In genomic region chr9:1009101-1009707, GRCh38 we compare ENCODE assay signal across 1 cellular context.
TF ChIP-seq lines count a peak whose summit lies in the region.

No MANE protein-coding gene starts in this region.

TF ChIP-seq in SK-N-SH treated with all-trans-retinoic acid at 6 μM for 48 hours, 23 proteins besides CTCF, POLR2A, EP300 and RAD21 (continued from another document):
- no peak for TF ChIP-seq TSHZ2 (CRISPR knock-in tag; IDR thresholded peaks at IDR 0.05)
- no peak for TF ChIP-seq TOX (CRISPR knock-in tag; IDR thresholded peaks at IDR 0.05; ENCODE audit: borderline replicate concordance)
- TF ChIP-seq, protein P1, sequence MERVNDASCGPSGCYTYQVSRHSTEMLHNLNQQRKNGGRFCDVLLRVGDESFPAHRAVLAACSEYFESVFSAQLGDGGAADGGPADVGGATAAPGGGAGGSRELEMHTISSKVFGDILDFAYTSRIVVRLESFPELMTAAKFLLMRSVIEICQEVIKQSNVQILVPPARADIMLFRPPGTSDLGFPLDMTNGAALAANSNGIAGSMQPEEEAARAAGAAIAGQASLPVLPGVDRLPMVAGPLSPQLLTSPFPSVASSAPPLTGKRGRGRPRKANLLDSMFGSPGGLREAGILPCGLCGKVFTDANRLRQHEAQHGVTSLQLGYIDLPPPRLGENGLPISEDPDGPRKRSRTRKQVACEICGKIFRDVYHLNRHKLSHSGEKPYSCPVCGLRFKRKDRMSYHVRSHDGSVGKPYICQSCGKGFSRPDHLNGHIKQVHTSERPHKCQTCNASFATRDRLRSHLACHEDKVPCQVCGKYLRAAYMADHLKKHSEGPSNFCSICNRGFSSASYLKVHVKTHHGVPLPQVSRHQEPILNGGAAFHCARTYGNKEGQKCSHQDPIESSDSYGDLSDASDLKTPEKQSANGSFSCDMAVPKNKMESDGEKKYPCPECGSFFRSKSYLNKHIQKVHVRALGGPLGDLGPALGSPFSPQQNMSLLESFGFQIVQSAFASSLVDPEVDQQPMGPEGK (CRISPR knock-in tag; IDR thresholded peaks at IDR 0.05; ENCODE audit: borderline replicate concordance): no peak
- TF ChIP-seq, protein P2, sequence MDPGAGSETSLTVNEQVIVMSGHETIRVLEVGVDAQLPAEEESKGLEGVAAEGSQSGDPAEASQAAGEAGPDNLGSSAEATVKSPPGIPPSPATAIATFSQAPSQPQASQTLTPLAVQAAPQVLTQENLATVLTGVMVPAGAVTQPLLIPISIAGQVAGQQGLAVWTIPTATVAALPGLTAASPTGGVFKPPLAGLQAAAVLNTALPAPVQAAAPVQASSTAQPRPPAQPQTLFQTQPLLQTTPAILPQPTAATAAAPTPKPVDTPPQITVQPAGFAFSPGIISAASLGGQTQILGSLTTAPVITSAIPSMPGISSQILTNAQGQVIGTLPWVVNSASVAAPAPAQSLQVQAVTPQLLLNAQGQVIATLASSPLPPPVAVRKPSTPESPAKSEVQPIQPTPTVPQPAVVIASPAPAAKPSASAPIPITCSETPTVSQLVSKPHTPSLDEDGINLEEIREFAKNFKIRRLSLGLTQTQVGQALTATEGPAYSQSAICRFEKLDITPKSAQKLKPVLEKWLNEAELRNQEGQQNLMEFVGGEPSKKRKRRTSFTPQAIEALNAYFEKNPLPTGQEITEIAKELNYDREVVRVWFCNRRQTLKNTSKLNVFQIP (CRISPR knock-in tag; IDR thresholded peaks at IDR 0.05; ENCODE audit: borderline replicate concordance, low read depth): no peak
- no peak for TF ChIP-seq ZC3H10 (CRISPR knock-in tag; IDR thresholded peaks at IDR 0.05)
- TF ChIP-seq GLIS3 (CRISPR knock-in tag; IDR thresholded peaks at IDR 0.05): no peak
